In genomic region chr13:36275190-36276002, GRCh38 we compare ENCODE assay signal across 9 cellular contexts. TPM values are rescaled to one million over a fixed set of nuclear protein-coding genes. Genes with fewer than 3 reads are reported as not detected.
DNase-seq lines count a peak whose midpoint lies in the region; ATAC-seq and TF ChIP-seq lines count a peak whose summit lies in the region.
"Had no signal": no experiment of that assay in that cellular context is flagged by ENCODE, and none has a peak within 500 bp of the region (broad histone marks: within the 10 kb centered on the region; RNA-seq: fewer than 3 reads in every experiment).

No MANE protein-coding gene starts in this region.

- ATAC-seq in gastrocnemius medialis = peak in 1 of 2 donors; percentile 49

- intact Hi-C loops in gastrocnemius medialis (cut with DNase I; ENCODE audit: low total_unique reads) = loop anchor here (1.0 to 5.0 kb wide), 2 partner anchors 283 to 297 kb away; no protein-coding TSS in a partner anchor

- no peaks in the 10 kb centered on the region for H3K27me3 ChIP-seq in gastrocnemius medialis
- H3K27me3 ChIP-seq: BLaER1 treated with 17β-estradiol and CSF1 and Interleukin-3, amounts not matched to agents 10 nM and 100 nM had no signal

- TF ChIP-seq CTCF in gastrocnemius medialis (IDR thresholded peaks at IDR 0.05 in 4 of 5, conservative IDR thresholded peaks at IDR 0.05 in 1 of 5) = peak; percentile 40 to 55 (median 54)

- in situ Hi-C loops in gastrocnemius medialis (cut with MboI; ENCODE audit: low sequenced_read_pairs in 4 of 4) = loop anchor here (5.0 to 25.0 kb wide), 4 partner anchors 112 to 462 kb away; no protein-coding TSS in a partner anchor

- no peaks in the 10 kb centered on the region for H3K36me3 ChIP-seq in gastrocnemius medialis
- H3K36me3 ChIP-seq: BLaER1 treated with 17β-estradiol and CSF1 and Interleukin-3, amounts not matched to agents 10 nM and 100 nM had no signal

- peaks cover 0 to 3% of the 10 kb centered on the region in 2 donors for H3K4me1 ChIP-seq in gastrocnemius medialis

- peak; percentile 64 for DNase-seq in DMS79 treated with DMSO at 0.1 percent for 48 hours (lab: John Stamatoyannopoulos, UW)
- DNase-seq in DMS79 (lab: John Stamatoyannopoulos, UW) = no peak
- DNase-seq in NCI-H1092 treated with DMSO at 0.1 percent for 48 hours (lab: John Stamatoyannopoulos, UW) = peak; percentile 50
- DNase-seq in SW 1271 (lab: John Stamatoyannopoulos, UW) = peak; percentile 27 to 60
- DNase-seq in glomerular visceral epithelial cell (ENCODE audit: extremely low spot score) = peak; percentile 63
- DNase-seq in gastrocnemius medialis = peak in 1 of 2 donors; percentile 11
- no peak for DNase-seq in KG1 (lab: John Stamatoyannopoulos, UW)
- DNase-seq in HK-2 (ENCODE audit: unreplicated experiment) = no peak

- no peak overlapping the region for H3K4me3 ChIP-seq in gastrocnemius medialis
- H3K4me3 ChIP-seq: BLaER1 treated with 17β-estradiol and CSF1 and Interleukin-3, amounts not matched to agents 10 nM and 100 nM had no signal

- TF ChIP-seq POLR2A in gastrocnemius medialis (IDR thresholded peaks at IDR 0.05) = no peak

- no peaks in the 10 kb centered on the region for H3K9me3 ChIP-seq in gastrocnemius medialis
- H3K9me3 ChIP-seq: BLaER1 treated with 17β-estradiol and CSF1 and Interleukin-3, amounts not matched to agents 10 nM and 100 nM had no signal

- H3K27ac ChIP-seq in gastrocnemius medialis = no peak overlapping the region
- H3K27ac ChIP-seq: BLaER1 treated with 17β-estradiol and CSF1 and Interleukin-3, amounts not matched to agents 10 nM and 100 nM had no signal

RNA-seq across cellular contexts. Expression of gene CCDC169, which starts 22.2 kb away (rescaled TPM):
- total RNA-seq in gastrocnemius medialis = 1 to 10 TPM in 1 of 4 donors, under 1 TPM in 1, not detected in 2; 0.10 to 1.7 TPM

Comparison
In these comparisons a context has a peak if more than half of its experiments do, and no peak if none do; other contexts are left out.
1. DNase-seq: peak in DMS79 treated with DMSO at 0.1 percent for 48 hours (single experiment), NCI-H1092 treated with DMSO at 0.1 percent for 48 hours (single experiment), SW 1271 (2 of 2) and glomerular visceral epithelial cell (single experiment); none in DMS79 (single experiment), KG1 (single experiment) and HK-2 (single experiment).